ENCODE assay signal across 8 cellular contexts in the genomic region with DNA sequence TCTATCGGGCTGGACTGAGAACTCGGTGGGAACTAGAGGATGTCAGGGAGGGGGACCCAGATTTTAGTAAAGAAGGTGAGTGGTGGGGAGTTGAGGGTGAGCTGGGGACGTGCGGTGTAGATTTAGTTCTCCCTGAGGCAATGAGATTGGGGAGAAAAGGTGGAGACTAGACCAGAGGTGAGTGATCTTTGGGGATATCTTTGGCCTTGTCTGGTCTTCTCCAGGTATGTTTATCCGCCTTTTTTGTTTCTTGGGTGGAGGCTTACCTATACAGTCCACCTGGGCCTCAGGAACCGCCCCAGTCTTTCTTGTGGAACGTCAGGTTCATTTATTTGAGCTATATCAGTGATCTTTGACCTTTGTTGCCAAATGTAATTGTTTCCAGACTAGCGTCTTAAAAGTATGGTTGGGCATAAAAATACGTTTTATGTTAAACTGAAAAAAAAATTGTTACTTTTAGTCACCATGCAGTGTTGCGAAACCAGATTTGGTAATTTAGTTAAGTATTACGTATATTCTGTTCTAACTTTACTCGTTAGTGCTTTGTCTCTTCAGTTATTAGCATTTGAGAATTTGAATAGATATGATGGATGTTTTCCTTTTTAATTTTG. TPM values are rescaled to one million over a fixed set of nuclear protein-coding genes. Genes with fewer than 3 reads are reported as not detected.
DNase-seq lines count a peak whose midpoint lies in the region; ATAC-seq and TF ChIP-seq lines count a peak whose summit lies in the region.

No MANE protein-coding gene starts in this region.

- CTCF ChIA-PET in Caco-2 (lab: Charles Lee), result no interaction called here

- POLR2A ChIA-PET in Caco-2 (lab: Charles Lee), result interaction anchor here (1.2 kb wide), 2 partner anchors 43 to 54 kb away, joined by 4 to 5 read pairs; no protein-coding TSS in a partner anchor
- POLR2A ChIA-PET in activated naive CD8-positive, alpha-beta T cell treated with anti-CD3 and anti-CD28 coated beads, Interleukin-2, amount 10 ng/mL, durations not matched to agents 7 days and 5 days (lab: Charles Lee), result interaction anchor here (0.5 to 1.7 kb wide), 5 partner anchors 10 to 362 kb away, joined by 3 to 8 read pairs (median 4); no protein-coding TSS in a partner anchor

- no peak for TF ChIP-seq CTCF in Caco-2 (IDR thresholded peaks at IDR 0.05; ENCODE audit: insufficient read depth in 1 of 2, low read depth in 1 of 2, low read length in 1 of 2, severe bottlenecking in 1 of 2, unreplicated experiment in 1 of 2)

- no peaks in the 10 kb centered on the region for H3K9me3 Mint-ChIP-seq in Caco-2 (ENCODE audit: unreplicated experiment)
- H3K9me3 Mint-ChIP-seq in activated naive CD8-positive, alpha-beta T cell treated with anti-CD3 and anti-CD28 coated beads, Interleukin-2, amount 10 ng/mL, durations not matched to agents 7 days and 5 days, result no peaks in the 10 kb centered on the region

- no peak for ATAC-seq in activated naive CD8-positive, alpha-beta T cell treated with anti-CD3 and anti-CD28 coated beads, Interleukin-2, amount 10 ng/mL, durations not matched to agents 7 days and 5 days (ENCODE audit: low read depth)
- ATAC-seq in GM19467 (IDR thresholded peaks at IDR 0.05; ENCODE audit: unreplicated experiment), result no peak

- peak overlapping the region; percentile 98 for H3K27ac Mint-ChIP-seq in Caco-2 (ENCODE audit: unreplicated experiment)
- peak overlapping the region; percentile 96 for H3K27ac Mint-ChIP-seq in activated naive CD8-positive, alpha-beta T cell treated with anti-CD3 and anti-CD28 coated beads, Interleukin-2, amount 10 ng/mL, durations not matched to agents 7 days and 5 days

- H3K4me3 ChIP-seq in Caco-2 (ENCODE audit: low read depth, low read length) (peak overlapping the region; percentile 69), HUES48 (ENCODE audit: low read depth, low read length) (peak overlapping the region; percentile 91), iPS DF 6.9 (ENCODE audit: low read length) (peak overlapping the region; percentile 86), skeletal muscle tissue (ENCODE audit: low read length in 3 of 3) (peak overlapping the region; percentile 90 to 99 (median 93))

- WGBS in iPS DF 6.9 (ENCODE audit: insufficient coverage, insufficient read length), result no CpG with 5 or more reads among the region's 12 CpGs

- H3K27me3 Mint-ChIP-seq in Caco-2 (ENCODE audit: insufficient read depth, unreplicated experiment), result no peaks in the 10 kb centered on the region
- no peaks in the 10 kb centered on the region for H3K27me3 Mint-ChIP-seq in activated naive CD8-positive, alpha-beta T cell treated with anti-CD3 and anti-CD28 coated beads, Interleukin-2, amount 10 ng/mL, durations not matched to agents 7 days and 5 days

- H3K9me3 ChIP-seq in Caco-2 (no peaks in the 10 kb centered on the region), HUES48 (ENCODE audit: control insufficient read depth, insufficient read depth, low read length) (no peaks in the 10 kb centered on the region), iPS DF 6.9 (ENCODE audit: control insufficient read depth, insufficient read depth, low read length) (no peaks in the 10 kb centered on the region), skeletal muscle tissue (ENCODE audit: control insufficient read depth in 3 of 3, low read length in 3 of 3) (no peaks in the 10 kb centered on the region)

- BruUV-seq in Caco-2 (replicated peaks; lab: Mats Ljungman, UMichigan), result TSS peak; percentile 75

- H3K27ac ChIP-seq in HUES48 (ENCODE audit: low read depth, low read length) (peak overlapping the region; percentile 98), iPS DF 6.9 (ENCODE audit: low read length) (no peak overlapping the region), skeletal muscle tissue (ENCODE audit: low read depth, low read length) (peak overlapping the region; percentile 95)

- H3K36me3 ChIP-seq in Caco-2 (ENCODE audit: control insufficient read depth, insufficient read depth, low read length), result no peaks in the 10 kb centered on the region
- H3K36me3 ChIP-seq in HUES48 (ENCODE audit: control insufficient read depth, insufficient read depth, low read length), result peaks cover 4% of the 10 kb centered on the region; the same call in 1 of the 2 replicates
- H3K36me3 ChIP-seq in iPS DF 6.9 (ENCODE audit: control insufficient read depth, insufficient read depth, low read length), result no peaks in the 10 kb centered on the region
- peaks cover 0 to 2% (median 0%) of the 10 kb centered on the region in 3 donors for H3K36me3 ChIP-seq in skeletal muscle tissue (ENCODE audit: control insufficient read depth in 3 of 3, insufficient read depth in 3 of 3, low read length in 3 of 3)

- peak overlapping the region; percentile 100 for H3K4me3 Mint-ChIP-seq in Caco-2 (ENCODE audit: unreplicated experiment)
- H3K4me3 Mint-ChIP-seq in activated naive CD8-positive, alpha-beta T cell treated with anti-CD3 and anti-CD28 coated beads, Interleukin-2, amount 10 ng/mL, durations not matched to agents 7 days and 5 days, result peak overlapping the region; percentile 99

- DNase-seq in Caco-2 (peak in 1 of 2 experiments; percentile 42), iPS DF 6.9 (ENCODE audit: low read depth, low spot score) (no peak), GOT3 (lab: John Stamatoyannopoulos, UW) (no peak), UCSD-AML1 (lab: John Stamatoyannopoulos, UW; ENCODE audit: unreplicated experiment) (no peak)
- no peak for DNase-seq in activated naive CD8-positive, alpha-beta T cell treated with anti-CD3 and anti-CD28 coated beads, Interleukin-2, amount 10 ng/mL, durations not matched to agents 7 days and 5 days

- H3K4me1 ChIP-seq in Caco-2 (no peaks in the 10 kb centered on the region; the same call in 1 of the 2 replicates), HUES48 (ENCODE audit: control insufficient read depth, insufficient read depth, low read length) (no peaks in the 10 kb centered on the region), iPS DF 6.9 (ENCODE audit: control insufficient read depth, insufficient read depth, low read length) (no peaks in the 10 kb centered on the region), skeletal muscle tissue (ENCODE audit: control insufficient read depth in 3 of 3, insufficient read depth in 3 of 3, low read length in 3 of 3) (peaks cover 4 to 7% (median 6%) of the 10 kb centered on the region in 3 donors)

- H3K27me3 ChIP-seq in Caco-2 (replicated peaks; ENCODE audit: control insufficient read depth, insufficient read depth, low read length) (no peaks in the 10 kb centered on the region), HUES48 (ENCODE audit: control insufficient read depth, insufficient read depth, low read length) (no peaks in the 10 kb centered on the region), iPS DF 6.9 (ENCODE audit: control insufficient read depth, insufficient read depth, low read length) (no peaks in the 10 kb centered on the region), skeletal muscle tissue (ENCODE audit: control insufficient read depth in 3 of 3, insufficient read depth in 3 of 3, low read length in 3 of 3) (no peaks in the 10 kb centered on the region)

- H3K9ac ChIP-seq in HUES48 (ENCODE audit: low read depth, low read length), result peak overlapping the region; percentile 54
- H3K9ac ChIP-seq in skeletal muscle tissue (ENCODE audit: low read depth in 1 of 3, low read length in 3 of 3), result peak overlapping the region; percentile 94 to 98 (median 95)

- intact Hi-C loops in Caco-2 (cut with micrococcal nuclease; ENCODE audit: unreplicated experiment), result loop anchor here (2.0 kb wide), 1 partner anchor 27 kb away; no protein-coding TSS in a partner anchor

- H3K36me3 Mint-ChIP-seq in Caco-2 (ENCODE audit: insufficient read depth, unreplicated experiment), result peaks cover 27% of the 10 kb centered on the region
- peaks cover 12% of the 10 kb centered on the region for H3K36me3 Mint-ChIP-seq in activated naive CD8-positive, alpha-beta T cell treated with anti-CD3 and anti-CD28 coated beads, Interleukin-2, amount 10 ng/mL, durations not matched to agents 7 days and 5 days

- no peaks in the 10 kb centered on the region for H3K4me1 Mint-ChIP-seq in Caco-2 (ENCODE audit: low read depth, unreplicated experiment)
- H3K4me1 Mint-ChIP-seq in activated naive CD8-positive, alpha-beta T cell treated with anti-CD3 and anti-CD28 coated beads, Interleukin-2, amount 10 ng/mL, durations not matched to agents 7 days and 5 days, result peaks cover 8% of the 10 kb centered on the region

RNA-seq across cellular contexts. Expression of a gene that starts 0.8 kb away (rescaled TPM):
- total RNA-seq in Caco-2 (2022) (32.5 and 33.2 TPM in 2 replicates), skeletal muscle tissue (21.4 TPM)
- 10 to 100 TPM; 36.3 to 36.5 TPM for total RNA-seq in activated naive CD8-positive, alpha-beta T cell treated with anti-CD3 and anti-CD28 coated beads, Interleukin-2, amount 10 ng/mL, durations not matched to agents 7 days and 5 days

RNA-seq across cellular contexts. Expression of a gene that starts 53.1 kb away (rescaled TPM):
- total RNA-seq in Caco-2 (2022), result 33.0 and 34.1 TPM in 2 replicates
- total RNA-seq in activated naive CD8-positive, alpha-beta T cell treated with anti-CD3 and anti-CD28 coated beads, Interleukin-2, amount 10 ng/mL, durations not matched to agents 7 days and 5 days, result 10 to 100 TPM; 35.8 to 41.6 TPM
- 36.5 TPM for total RNA-seq in skeletal muscle tissue
